ENCODE assay signal across 8 cellular contexts in genomic region chrX:129540725-129541184, GRCh38. TPM values are rescaled to one million over a fixed set of nuclear protein-coding genes. Genes with fewer than 3 reads are reported as not detected.
DNase-seq lines count a peak whose midpoint lies in the region; ATAC-seq and TF ChIP-seq lines count a peak whose summit lies in the region.

No MANE protein-coding gene starts in this region.

- H3K9me3 Mint-ChIP-seq in endothelial cell (ENCODE audit: unreplicated experiment): no peaks in the 10 kb centered on the region
- no peaks in the 10 kb centered on the region for H3K9me3 Mint-ChIP-seq in naive thymus-derived CD8-positive, alpha-beta T cell

- H3K36me3 Mint-ChIP-seq in endothelial cell (ENCODE audit: low read depth, unreplicated experiment): no peaks in the 10 kb centered on the region
- H3K36me3 Mint-ChIP-seq in naive thymus-derived CD8-positive, alpha-beta T cell: no peaks in the 10 kb centered on the region

- peak overlapping the region; percentile 82 for H3K4me3 Mint-ChIP-seq in endothelial cell (ENCODE audit: unreplicated experiment)
- H3K4me3 Mint-ChIP-seq in naive thymus-derived CD8-positive, alpha-beta T cell: peak overlapping the region; percentile 45 to 74 (median 65)

- H3K27me3 Mint-ChIP-seq in endothelial cell (ENCODE audit: unreplicated experiment): no peaks in the 10 kb centered on the region
- peaks cover 0 to 3% (median 0%) of the 10 kb centered on the region in 5 donors for H3K27me3 Mint-ChIP-seq in naive thymus-derived CD8-positive, alpha-beta T cell

- H3K27me3 ChIP-seq in SJCRH30: no peaks in the 10 kb centered on the region

- no peaks in the 10 kb centered on the region for H3K4me1 ChIP-seq in SJCRH30

- POLR2A ChIA-PET in naive thymus-derived CD8-positive, alpha-beta T cell (lab: Charles Lee): interaction anchor here (0.6 kb wide), 1 partner anchor 240 kb away, joined by 5 read pairs; no protein-coding TSS in a partner anchor

- TF ChIP-seq CTCF in endothelial cell (IDR thresholded peaks at IDR 0.05; ENCODE audit: unreplicated experiment): no peak

- no peak overlapping the region for H3K27ac Mint-ChIP-seq in endothelial cell (ENCODE audit: unreplicated experiment)
- H3K27ac Mint-ChIP-seq in naive thymus-derived CD8-positive, alpha-beta T cell: peak overlapping the region in 3 of 10 donors; percentile 29 to 63 (median 48)

- no peaks in the 10 kb centered on the region for H3K9me3 ChIP-seq in SJCRH30 (replicated peaks)

- no peaks in the 10 kb centered on the region for H3K36me3 ChIP-seq in SJCRH30

- H3K4me3 ChIP-seq in SJCRH30: peak overlapping the region; percentile 81

- no peak overlapping the region for H3K27ac ChIP-seq in SJCRH30

- peak; percentile 31 for ATAC-seq in HG02981 (IDR thresholded peaks at IDR 0.05; ENCODE audit: unreplicated experiment)
- ATAC-seq in naive thymus-derived CD8-positive, alpha-beta T cell: peak in 1 of 2 donors; percentile 24

- H3K4me1 Mint-ChIP-seq in endothelial cell (ENCODE audit: unreplicated experiment): peaks cover 5% of the 10 kb centered on the region
- peaks cover 6 to 10% (median 8%) of the 10 kb centered on the region in 4 donors for H3K4me1 Mint-ChIP-seq in naive thymus-derived CD8-positive, alpha-beta T cell

- peak in 2 of 3 experiments; percentile 20 to 35 for DNase-seq in NCI-H1417 (lab: John Stamatoyannopoulos, UW)
- no peak for DNase-seq in NCI-H1417 treated with DMSO at 0.1 percent for 48 hours (lab: John Stamatoyannopoulos, UW)
- peak; percentile 5 to 6 for DNase-seq in SJCRH30
- peak; percentile 4 for DNase-seq in endothelial cell (ENCODE audit: low spot score)
- DNase-seq in naive thymus-derived CD8-positive, alpha-beta T cell: no peak
- no peak for DNase-seq in NCI-H2107 (lab: John Stamatoyannopoulos, UW)
- DNase-seq in NCI-H187 treated with DMSO at 0.1 percent for 48 hours (lab: John Stamatoyannopoulos, UW): no peak

RNA-seq across cellular contexts. Expression of gene OCRL, which starts 0.7 kb away (rescaled TPM):
- total RNA-seq in SJCRH30 (2014; rRNA removed; shearing (Covaris generic)): 14.5 and 17.7 TPM in 2 replicates
- 24.2 TPM for total RNA-seq in endothelial cell (ENCODE audit: unreplicated experiment)
- total RNA-seq in naive thymus-derived CD8-positive, alpha-beta T cell: 1 to 10 TPM; 3.1 to 3.4 TPM
- polyA plus RNA-seq in naive thymus-derived CD8-positive, alpha-beta T cell: under 1 TPM; 0.48 to 0.57 (median 0.50) TPM

RNA-seq across cellular contexts. Expression of gene SMARCA1, which starts 17.5 kb away (rescaled TPM):
- total RNA-seq in SJCRH30 (2014; rRNA removed; shearing (Covaris generic)): 76.4 and 82.0 TPM in 2 replicates
- 61.1 TPM for total RNA-seq in endothelial cell (ENCODE audit: unreplicated experiment)
- 1 to 10 TPM; 1.1 to 1.3 TPM for total RNA-seq in naive thymus-derived CD8-positive, alpha-beta T cell
- polyA plus RNA-seq in naive thymus-derived CD8-positive, alpha-beta T cell: 1 to 10 TPM; 1.4 to 2.1 (median 1.4) TPM

Comparison
In these comparisons a context has a peak if more than half of its experiments do, and no peak if none do; other contexts are left out.
1. DNase-seq: peak in NCI-H1417 (2 of 3), SJCRH30 (2 of 2) and endothelial cell (single experiment); none in NCI-H1417 treated with DMSO at 0.1 percent for 48 hours (single experiment), naive thymus-derived CD8-positive, alpha-beta T cell (0 of 10), NCI-H2107 (single experiment) and NCI-H187 treated with DMSO at 0.1 percent for 48 hours (single experiment).
2. RNA of gene SMARCA1, which starts 17.5 kb away (total RNA-seq): 76.4 to 82.0 TPM in SJCRH30 and 61.1 TPM in endothelial cell (single experiment); 1.1 to 1.3 TPM in naive thymus-derived CD8-positive, alpha-beta T cell; every median in the first group is over 10 times any median in the second.